ENCODE assay signal across 19 cellular contexts in genomic region chr6:14537061-14537460, GRCh38.
DNase-seq lines count a peak whose midpoint lies in the region; ATAC-seq and TF ChIP-seq lines count a peak whose summit lies in the region.
"Had no signal": no experiment of that assay in that cellular context is flagged by ENCODE, and none has a peak within 500 bp of the region (broad histone marks: within the 10 kb centered on the region; RNA-seq: fewer than 3 reads in every experiment).

No MANE protein-coding gene starts in this region.

- no peaks in the 10 kb centered on the region for H3K9me3 ChIP-seq in trophoblast cell (ENCODE audit: insufficient read depth, low read depth, low read length)
- H3K9me3 ChIP-seq: BLaER1 had no signal

- H3K4ac ChIP-seq in trophoblast cell (ENCODE audit: low read depth, low read length): no peak overlapping the region

- no peak overlapping the region for H3K27ac ChIP-seq in trophoblast cell (ENCODE audit: low read depth, low read length)
- H3K27ac ChIP-seq: BLaER1 had no signal

- WGBS in trophoblast cell (ENCODE audit: extremely low coverage, insufficient coverage, insufficient read length): no CpG with 5 or more reads among the region's 1 CpG

- no peak for TF ChIP-seq CTCF in epithelial cell of esophagus (IDR thresholded peaks at IDR 0.05; ENCODE audit: insufficient read depth, low read depth, low read length, missing control alignments)

- no peak for ATAC-seq in GM21825 (IDR thresholded peaks at IDR 0.05; ENCODE audit: unreplicated experiment)
- ATAC-seq in GM19452 (IDR thresholded peaks at IDR 0.05; ENCODE audit: unreplicated experiment): no peak
- ATAC-seq: CD8-positive, alpha-beta T cell; HCT116 had no signal

- no peak overlapping the region for H2BK5ac ChIP-seq in trophoblast cell (ENCODE audit: low read depth, low read length, poor library complexity)

- DNase-seq in D341Med (ENCODE audit: low spot score) (peak; percentile 39), epithelial cell of esophagus (ENCODE audit: low read depth) (peak; percentile 59), fibroblast of peridontal ligament (ENCODE audit: extremely low read depth) (peak; percentile 25), trophoblast cell (peak; percentile 48 to 81), activated gamma-delta T cell treated with Interleukin-2 at 50 U/mL for 16 hours (no peak)
- DNase-seq: 8988T; Calu3; CD8-positive, alpha-beta T cell; DMS 273 treated with DMSO at 0.1 percent for 48 hours; DMS53; DND-41; EL; GOT3; H7; HFFc6 had no signal

- H3K4me1 ChIP-seq in trophoblast cell (ENCODE audit: control insufficient read depth in 1 of 2, insufficient read depth in 2 of 2, low read length in 2 of 2): no peaks in the 10 kb centered on the region

- no peak overlapping the region for H3K18ac ChIP-seq in trophoblast cell (ENCODE audit: low read length)

- no peaks in the 10 kb centered on the region for H3K79me2 ChIP-seq in trophoblast cell (ENCODE audit: control insufficient read depth, insufficient read depth, low read length, poor library complexity)

- no peaks in the 10 kb centered on the region for H3K79me1 ChIP-seq in trophoblast cell (ENCODE audit: low read length)

- no peak overlapping the region for H3K4me3 ChIP-seq in epithelial cell of esophagus (ENCODE audit: low read length)
- H3K4me3 ChIP-seq in trophoblast cell (ENCODE audit: low read depth, low read length): no peak overlapping the region
- H3K4me3 ChIP-seq: BLaER1 had no signal

- no peak overlapping the region for H4K91ac ChIP-seq in trophoblast cell (ENCODE audit: low read depth, low read length)

- no peak overlapping the region for H4K12ac ChIP-seq in trophoblast cell (ENCODE audit: low read depth, low read length)

- no peak overlapping the region for H2AFZ ChIP-seq in trophoblast cell (ENCODE audit: insufficient read depth, low read length, poor library complexity)

- no peak overlapping the region for H3K23ac ChIP-seq in trophoblast cell (ENCODE audit: low read length)

- no peaks in the 10 kb centered on the region for H3K36me3 ChIP-seq in trophoblast cell (ENCODE audit: control insufficient read depth in 1 of 2, insufficient read depth in 2 of 2, low read length in 2 of 2)
- H3K36me3 ChIP-seq: BLaER1 had no signal

- no peak overlapping the region for H3K9ac ChIP-seq in trophoblast cell (ENCODE audit: low read length)
- H3K9ac ChIP-seq: BLaER1 had no signal

- H2AK5ac ChIP-seq in trophoblast cell (ENCODE audit: low read length): no peak overlapping the region

- H4K8ac ChIP-seq in trophoblast cell (ENCODE audit: low read depth, low read length): no peak overlapping the region

- no peak overlapping the region for H3K14ac ChIP-seq in trophoblast cell (ENCODE audit: low read length)

- no peaks in the 10 kb centered on the region for H3K27me3 ChIP-seq in trophoblast cell (ENCODE audit: insufficient read depth, low read length)
- H3K27me3 ChIP-seq: BLaER1 had no signal

- no peak overlapping the region for H3K4me2 ChIP-seq in trophoblast cell (ENCODE audit: low read length)
- H3K4me2 ChIP-seq: BLaER1 had no signal

- no peak overlapping the region for H2BK12ac ChIP-seq in trophoblast cell (ENCODE audit: low read length)

- no peak overlapping the region for H2BK120ac ChIP-seq in trophoblast cell (ENCODE audit: insufficient read depth, low read length, poor library complexity)
